ENCODE assay signal across 27 cellular contexts in genomic region chr20:62289898-62290297, GRCh38.
"Had no signal": no experiment of that assay in that cellular context is flagged by ENCODE, and none has a peak within 500 bp of the region (broad histone marks: within the 10 kb centered on the region; RNA-seq: fewer than 3 reads in every experiment).

No MANE protein-coding gene starts in this region.

- FAIRE-seq: colon, endometrium, endothelial cell of umbilical vein, frontal cortex had no signal

- H3K27ac ChIP-seq: colonic mucosa, coronary artery, epithelial cell of prostate, esophagus muscularis mucosa, esophagus squamous epithelium, foreskin keratinocyte, gastrocnemius medialis, gastroesophageal sphincter, heart left ventricle, heart right ventricle had no signal

- ATAC-seq: effector memory CD8-positive, alpha-beta T cell; esophagus mucosa; foreskin keratinocyte; gastrocnemius medialis; gastroesophageal sphincter; heart left ventricle; heart right ventricle had no signal

- H3K4me3 ChIP-seq: colonic mucosa, coronary artery, dorsolateral prefrontal cortex, esophagus muscularis mucosa, esophagus squamous epithelium, gastrocnemius medialis, gastroesophageal sphincter, heart left ventricle, heart right ventricle had no signal

- H3K9me3 ChIP-seq: colonic mucosa, esophagus muscularis mucosa, esophagus squamous epithelium, gastrocnemius medialis, gastroesophageal sphincter, heart left ventricle, heart right ventricle had no signal

- H3K27me3 ChIP-seq: colonic mucosa, dorsolateral prefrontal cortex, esophagus muscularis mucosa, esophagus squamous epithelium, foreskin keratinocyte, gastrocnemius medialis, gastroesophageal sphincter, heart left ventricle, heart right ventricle had no signal

- DNase-seq: colonic mucosa; cortex of kidney; dermis blood vessel endothelial cell; dorsolateral prefrontal cortex; effector CD4-positive, alpha-beta T cell; effector CD8-positive, alpha-beta T cell; effector memory CD4-positive, alpha-beta T cell; effector memory CD8-positive, alpha-beta T cell; endodermal cell; erythroblast; esophagus squamous epithelium; foreskin fibroblast; foreskin keratinocyte; foreskin melanocyte; gastrocnemius medialis; glutamatergic neuron; heart left ventricle; heart right ventricle had no signal

- H3K4me1 ChIP-seq: colonic mucosa, foreskin keratinocyte, gastroesophageal sphincter had no signal
